15 cellular contexts compared by ENCODE assay signal in the genomic region with DNA sequence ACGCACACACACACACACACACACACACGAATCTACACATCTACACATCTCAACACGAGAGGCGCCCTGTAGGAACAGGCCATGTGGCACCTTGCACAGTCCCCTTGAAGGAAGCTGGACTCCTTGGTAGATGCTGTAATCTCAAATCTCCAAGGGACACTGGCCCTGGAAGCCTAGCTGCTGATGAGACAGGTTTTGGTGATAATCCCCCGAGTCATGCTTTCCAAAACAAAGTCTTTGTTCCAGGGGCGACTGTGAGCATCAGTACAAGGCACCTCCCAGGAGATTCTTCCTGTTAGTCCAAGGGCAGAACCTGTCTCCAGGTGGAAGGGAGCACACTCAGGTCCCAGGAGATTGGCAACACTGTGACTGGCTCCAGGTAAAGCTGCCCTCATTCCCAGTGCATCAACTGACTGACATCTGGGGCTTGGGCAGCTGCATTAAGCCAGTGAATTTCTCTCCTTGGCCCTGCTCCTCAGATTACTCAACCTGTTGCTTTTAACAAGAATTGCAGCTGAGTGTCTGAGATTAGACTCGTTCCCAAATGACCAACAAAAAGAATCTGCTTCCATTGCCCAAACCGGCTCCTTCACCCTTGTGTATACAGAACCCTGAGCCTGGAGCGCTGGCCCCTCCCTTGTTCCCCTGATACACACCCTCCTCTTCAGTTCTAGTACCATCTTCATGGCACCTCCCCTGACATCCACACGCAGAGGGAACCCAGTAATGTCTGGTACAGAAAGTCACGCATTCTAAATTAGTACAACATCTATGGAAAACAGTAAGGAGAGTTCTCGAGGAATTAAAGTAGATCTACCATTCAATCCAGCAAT.
"Had no signal": no experiment of that assay in that cellular context is flagged by ENCODE, and none has a peak within 500 bp of the region (broad histone marks: within the 10 kb centered on the region; RNA-seq: fewer than 3 reads in every experiment).

No MANE protein-coding gene starts in this region.

- H3K27ac ChIP-seq: right lobe of liver, suprapubic skin, upper lobe of left lung had no signal

- H3K36me3 ChIP-seq: right lobe of liver, suprapubic skin, upper lobe of left lung had no signal

- H3K27me3 ChIP-seq: right lobe of liver, upper lobe of left lung had no signal

- H3K4me3 ChIP-seq: mucosa of descending colon, right lobe of liver, suprapubic skin, upper lobe of left lung had no signal

- ATAC-seq: mucosa of descending colon; naive thymus-derived CD8-positive, alpha-beta T cell; right lobe of liver had no signal

- DNase-seq: activated B cell treated with CpG ODN at 0.5 μM for 24 hours; activated CD4-positive, alpha-beta T cell treated with anti-CD3 and anti-CD28 coated beads, Interleukin-2, amount 10 ng/mL, durations not matched to agents 24 days and 14 days; activated T-cell treated with anti-CD3 and anti-CD28 coated beads for 4 hours; amniotic stem cell; dermis blood vessel endothelial cell; endodermal cell; erythroblast; mucosa of descending colon; naive thymus-derived CD8-positive, alpha-beta T cell; nucleus accumbens; right lobe of liver; stimulated activated CD4-positive, alpha-beta T cell treated with anti-CD3 and anti-CD28 coated beads, Interleukin-2, amount 100 ng/mL, for 48 hours; stimulated activated naive CD4-positive, alpha-beta T cell treated with Interleukin-2 at 50 U/mL for 16 hours; upper lobe of left lung had no signal

- H3K4me1 ChIP-seq: right lobe of liver, suprapubic skin, upper lobe of left lung had no signal

- H3K9me3 ChIP-seq: mucosa of descending colon, right lobe of liver, suprapubic skin, upper lobe of left lung had no signal
